17 cellular contexts compared by ENCODE assay signal in the genomic region with DNA sequence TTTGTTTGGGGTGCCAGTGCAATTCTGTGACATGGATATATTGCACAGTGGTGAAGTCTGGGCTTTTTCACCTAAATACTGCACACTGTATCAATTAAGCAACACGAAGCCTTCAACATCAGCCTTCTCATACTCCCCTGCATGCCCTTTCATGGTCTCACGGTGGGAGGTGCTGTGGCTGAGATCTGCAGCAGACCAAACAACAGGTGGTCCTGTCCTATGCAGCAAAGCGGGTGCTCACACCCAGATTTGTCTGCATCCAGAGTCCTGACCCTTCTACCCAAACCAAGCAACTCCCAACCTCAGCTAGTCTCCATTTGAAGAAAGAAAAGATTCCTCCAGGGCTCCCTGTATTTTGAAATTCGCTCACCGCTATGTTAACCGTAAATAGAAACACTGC.
"Had no signal": no experiment of that assay in that cellular context is flagged by ENCODE, and none has a peak within 500 bp of the region (broad histone marks: within the 10 kb centered on the region; RNA-seq: fewer than 3 reads in every experiment).

No MANE protein-coding gene starts in this region.

- H3K4me3 Mint-ChIP-seq: mesothelial cell of epicardium, nephron progenitor cell had no signal

- DNase-seq: activated CD4-positive, alpha-beta T cell treated with anti-CD3 and anti-CD28 coated beads for 1 hour; activated CD4-positive, alpha-beta T cell treated with anti-CD3 and anti-CD28 coated beads, Interleukin-2, amount 50 U/mL, for 4 hours; amniotic stem cell; foreskin keratinocyte; glutamatergic neuron; islet precursor cell; nephron progenitor cell; stomach; T-helper 2 cell; upper lobe of right lung; WERI-Rb-1 had no signal

- H3K27ac ChIP-seq: cardiac muscle cell, foreskin keratinocyte, prostate gland, right atrium auricular region, stomach, thoracic aorta, upper lobe of right lung, WERI-Rb-1 had no signal

- H3K4me3 ChIP-seq: cardiac muscle cell, prostate gland, right atrium auricular region, stomach, thoracic aorta, upper lobe of right lung had no signal

- H3K27ac Mint-ChIP-seq: mesothelial cell of epicardium, nephron progenitor cell had no signal

- ATAC-seq: foreskin keratinocyte, left lobe of liver, upper lobe of right lung had no signal

- H3K4me1 ChIP-seq: prostate gland, upper lobe of right lung had no signal

- H3K27me3 ChIP-seq: cardiac muscle cell, foreskin keratinocyte, right atrium auricular region, stomach, upper lobe of right lung had no signal

- H3K9me3 Mint-ChIP-seq: mesothelial cell of epicardium, nephron progenitor cell had no signal

- H3K9me3 ChIP-seq: prostate gland, right atrium auricular region, stomach, thoracic aorta, upper lobe of right lung had no signal
